In the genomic region with DNA sequence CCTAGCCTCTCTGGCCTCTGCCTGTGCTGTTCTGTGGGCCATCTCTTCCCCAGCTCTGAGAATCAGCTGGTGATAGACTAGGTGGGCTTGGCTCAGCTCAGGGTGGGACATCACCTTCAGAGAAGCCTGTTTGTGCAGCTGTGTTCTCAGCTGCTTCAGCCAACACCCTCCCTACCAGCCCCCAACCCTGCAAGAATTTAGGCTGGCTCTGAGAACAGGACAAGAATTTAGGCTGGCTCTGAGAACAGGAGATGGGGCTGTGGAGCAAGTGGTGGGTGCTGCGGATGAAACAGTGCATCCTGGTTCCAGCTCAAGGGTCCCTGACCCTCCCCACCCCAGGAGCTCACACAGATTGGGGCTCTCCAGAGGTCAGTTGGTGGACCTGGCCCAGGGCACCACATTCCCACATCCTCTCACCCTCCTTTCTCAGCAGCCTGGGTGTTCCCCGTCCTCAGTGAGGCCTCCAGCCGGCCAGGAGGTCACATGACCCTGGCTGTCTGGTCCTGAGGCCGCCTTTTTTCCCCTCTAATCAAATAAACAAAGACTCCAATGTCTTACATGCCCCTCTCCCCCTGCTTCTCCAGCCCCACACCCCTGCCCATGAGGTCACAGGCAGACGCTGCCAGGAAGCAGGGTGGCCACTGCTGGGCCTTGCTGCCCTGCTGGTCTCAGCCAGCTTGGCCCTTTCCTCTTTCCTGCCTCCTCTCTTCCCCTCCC, we compare ENCODE assay signal across 8 cellular contexts. TPM values are rescaled to one million over a fixed set of nuclear protein-coding genes. Genes with fewer than 3 reads are reported as not detected.
A peak's percentile ranks its signal among the peaks of the same experiment; 100 is the strongest.
DNase-seq lines count a peak whose midpoint lies in the region; ATAC-seq and TF ChIP-seq lines count a peak whose summit lies in the region.

No MANE protein-coding gene starts in this region.

- intact Hi-C loops in Calu3 (cut with micrococcal nuclease; ENCODE audit: unreplicated experiment), result no loop called here

- peaks cover 5 to 63% (median 45%) of the 10 kb centered on the region in 4 donors for H3K4me1 Mint-ChIP-seq in CD4-positive, CD25-positive, alpha-beta regulatory T cell
- H3K4me1 Mint-ChIP-seq in Calu3 (ENCODE audit: low read depth, unreplicated experiment), result peaks cover 7% of the 10 kb centered on the region

- BruUV-seq in Calu3 (replicated peaks; lab: Mats Ljungman, UMichigan), result no TSS peak

- peaks cover 0 to 2% (median 0%) of the 10 kb centered on the region in 7 donors for H3K9me3 Mint-ChIP-seq in CD4-positive, CD25-positive, alpha-beta regulatory T cell
- H3K9me3 Mint-ChIP-seq in Calu3 (ENCODE audit: low read depth, unreplicated experiment), result no peaks in the 10 kb centered on the region

- H3K4me1 ChIP-seq in CD4-positive, CD25-positive, alpha-beta regulatory T cell (ENCODE audit: control insufficient read depth, insufficient read depth, low read length, poor library complexity, severe bottlenecking), result peaks cover 26% of the 10 kb centered on the region
- H3K4me1 ChIP-seq in osteoblast (ENCODE audit: insufficient read depth, low read length), result peaks cover 47% of the 10 kb centered on the region

- CTCF ChIA-PET in Calu3 (lab: Charles Lee), result no interaction called here

- ATAC-seq in CD4-positive, CD25-positive, alpha-beta regulatory T cell (ENCODE audit: low read depth in 2 of 2), result no peak
- peak; percentile 74 for ATAC-seq in SK-N-SH treated with all-trans-retinoic acid at 6 μM for 48 hours

- H4K20me1 ChIP-seq in osteoblast (ENCODE audit: insufficient read depth, low read length), result peaks cover 22% of the 10 kb centered on the region

- DNase-seq in CD4-positive, CD25-positive, alpha-beta regulatory T cell, result no peak
- peak; percentile 64 to 76 for DNase-seq in foreskin fibroblast
- peak; percentile 70 for DNase-seq in osteoblast (ENCODE audit: insufficient read length, low spot score, missing footprints)
- no peak for DNase-seq in mesenteric fat pad (ENCODE audit: low spot score)
- DNase-seq in Calu3, result no peak
- no peak for DNase-seq in iPS-NIHi7 (ENCODE audit: extremely low spot score)
- no peak for DNase-seq in DMS79 (lab: John Stamatoyannopoulos, UW)

- H3K4me3 ChIP-seq in CD4-positive, CD25-positive, alpha-beta regulatory T cell (ENCODE audit: low read depth, low read length), result no peak overlapping the region
- H3K4me3 ChIP-seq in foreskin fibroblast (ENCODE audit: low read depth in 1 of 2, low read length in 2 of 2), result no peak overlapping the region
- H3K4me3 ChIP-seq in osteoblast (ENCODE audit: insufficient read depth, low read length), result no peak overlapping the region

- H3K4me3 Mint-ChIP-seq in CD4-positive, CD25-positive, alpha-beta regulatory T cell, result peak overlapping the region in 3 of 4 donors; percentile 35 to 57 (median 54)
- H3K4me3 Mint-ChIP-seq in Calu3 (ENCODE audit: low read depth, unreplicated experiment), result no peak overlapping the region

- peaks cover 80% of the 10 kb centered on the region for H3K36me3 ChIP-seq in CD4-positive, CD25-positive, alpha-beta regulatory T cell (ENCODE audit: control insufficient read depth, insufficient read depth, low read length)
- H3K36me3 ChIP-seq in osteoblast (ENCODE audit: insufficient read depth, low read length), result peaks cover 54% of the 10 kb centered on the region

- H3K27me3 Mint-ChIP-seq in CD4-positive, CD25-positive, alpha-beta regulatory T cell, result peaks cover 5% of the 10 kb centered on the region
- no peaks in the 10 kb centered on the region for H3K27me3 Mint-ChIP-seq in Calu3 (ENCODE audit: unreplicated experiment)

- peak overlapping the region; percentile 2 to 87 (median 78) for H3K27ac Mint-ChIP-seq in CD4-positive, CD25-positive, alpha-beta regulatory T cell
- no peak overlapping the region for H3K27ac Mint-ChIP-seq in Calu3 (ENCODE audit: unreplicated experiment)

- no peaks in the 10 kb centered on the region for H3K27me3 ChIP-seq in CD4-positive, CD25-positive, alpha-beta regulatory T cell (ENCODE audit: control insufficient read depth, insufficient read depth, low read length)
- H3K27me3 ChIP-seq in osteoblast (ENCODE audit: insufficient read depth, low read length), result no peaks in the 10 kb centered on the region

- no peak overlapping the region for H3K4me2 ChIP-seq in osteoblast (ENCODE audit: insufficient read depth, low read length)

- no peaks in the 10 kb centered on the region for H3K9me3 ChIP-seq in CD4-positive, CD25-positive, alpha-beta regulatory T cell (ENCODE audit: control insufficient read depth in 2 of 2, low read length in 2 of 2)
- H3K9me3 ChIP-seq in osteoblast (ENCODE audit: low read depth, low read length), result no peaks in the 10 kb centered on the region

- H3K36me3 Mint-ChIP-seq in CD4-positive, CD25-positive, alpha-beta regulatory T cell, result peaks cover 20% of the 10 kb centered on the region
- H3K36me3 Mint-ChIP-seq in Calu3 (ENCODE audit: insufficient read depth, unreplicated experiment), result no peaks in the 10 kb centered on the region

- peaks cover 97% of the 10 kb centered on the region for H3K79me2 ChIP-seq in osteoblast (ENCODE audit: insufficient read depth, low read length)

- no peak for TF ChIP-seq CTCF in foreskin fibroblast (IDR thresholded peaks at IDR 0.05; ENCODE audit: low read depth, low read length)
- TF ChIP-seq CTCF in osteoblast (IDR thresholded peaks at IDR 0.05; ENCODE audit: extremely low read depth, low read depth, low read length), result no peak
- no peak for TF ChIP-seq CTCF in Calu3 (IDR thresholded peaks at IDR 0.05; ENCODE audit: unreplicated experiment)

- peak overlapping the region; percentile 2 for H3K27ac ChIP-seq in CD4-positive, CD25-positive, alpha-beta regulatory T cell (ENCODE audit: insufficient read depth, low read length, poor library complexity, severe bottlenecking)
- H3K27ac ChIP-seq in osteoblast (ENCODE audit: low read depth, low read length), result peak overlapping the region; percentile 79

- peak overlapping the region; percentile 70 for H2AFZ ChIP-seq in osteoblast (ENCODE audit: low read length)

TF ChIP-seq in SK-N-SH treated with all-trans-retinoic acid at 6 μM for 48 hours, 23 proteins besides CTCF, POLR2A, EP300 and RAD21:
- TF ChIP-seq ARNTL (CRISPR knock-in tag; IDR thresholded peaks at IDR 0.05; ENCODE audit: borderline replicate concordance, low read depth) (no peak), SNAI2 (CRISPR knock-in tag; IDR thresholded peaks at IDR 0.05) (peak; percentile 32; the same call in 1 of the 2 replicates), ZFP30 (CRISPR knock-in tag; IDR thresholded peaks at IDR 0.05) (no peak)
- TF ChIP-seq, protein P1, sequence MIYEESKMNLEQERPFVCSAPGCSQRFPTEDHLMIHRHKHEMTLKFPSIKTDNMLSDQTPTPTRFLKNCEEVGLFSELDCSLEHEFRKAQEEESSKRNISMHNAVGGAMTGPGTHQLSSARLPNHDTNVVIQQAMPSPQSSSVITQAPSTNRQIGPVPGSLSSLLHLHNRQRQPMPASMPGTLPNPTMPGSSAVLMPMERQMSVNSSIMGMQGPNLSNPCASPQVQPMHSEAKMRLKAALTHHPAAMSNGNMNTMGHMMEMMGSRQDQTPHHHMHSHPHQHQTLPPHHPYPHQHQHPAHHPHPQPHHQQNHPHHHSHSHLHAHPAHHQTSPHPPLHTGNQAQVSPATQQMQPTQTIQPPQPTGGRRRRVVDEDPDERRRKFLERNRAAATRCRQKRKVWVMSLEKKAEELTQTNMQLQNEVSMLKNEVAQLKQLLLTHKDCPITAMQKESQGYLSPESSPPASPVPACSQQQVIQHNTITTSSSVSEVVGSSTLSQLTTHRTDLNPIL (CRISPR knock-in tag; IDR thresholded peaks at IDR 0.05; ENCODE audit: low read depth), result no peak

RNA-seq across cellular contexts. Expression of a gene that starts 14.9 kb away (rescaled TPM):
- 15.6 TPM for total RNA-seq in CD4-positive, CD25-positive, alpha-beta regulatory T cell
- polyA plus RNA-seq in CD4-positive, CD25-positive, alpha-beta regulatory T cell, result 10 to 100 TPM; 27.2 to 33.4 (median 29.3) TPM
- 38.3 and 41.6 TPM in 2 replicates for total RNA-seq in osteoblast
- 87.5 TPM for total RNA-seq in mesenteric fat pad
- 2.0 and 2.4 TPM in 2 replicates for total RNA-seq in Calu3 (2022)

RNA-seq across cellular contexts. Expression of a gene that starts 31.1 kb away (rescaled TPM):
- 0.37 TPM for total RNA-seq in CD4-positive, CD25-positive, alpha-beta regulatory T cell
- under 1 TPM in 3 of 4 donors, not detected in 1; 0.07 to 0.34 (median 0.24) TPM for polyA plus RNA-seq in CD4-positive, CD25-positive, alpha-beta regulatory T cell
- total RNA-seq in osteoblast (6.2 and 9.4 TPM in 2 replicates), mesenteric fat pad (1.6 TPM), Calu3 (2022) (33.9 and 51.5 TPM in 2 replicates)

RNA-seq across cellular contexts. Expression of a gene that starts 55.1 kb away (rescaled TPM):
- 12.4 TPM for total RNA-seq in CD4-positive, CD25-positive, alpha-beta regulatory T cell
- 1 to 10 TPM in 2 of 4 donors, under 1 TPM in 2; 0.35 to 5.4 (median 0.83) TPM for polyA plus RNA-seq in CD4-positive, CD25-positive, alpha-beta regulatory T cell
- 3.8 and 6.2 TPM in 2 replicates for total RNA-seq in osteoblast
- 19.3 TPM for total RNA-seq in mesenteric fat pad
- 0.37 and 0.42 TPM in 2 replicates for total RNA-seq in Calu3 (2022)

Comparison
In these comparisons a context has a peak if more than half of its experiments do, and no peak if none do; other contexts are left out.
1. DNase-seq: peak in foreskin fibroblast (2 of 2) and osteoblast (single experiment); none in CD4-positive, CD25-positive, alpha-beta regulatory T cell (0 of 3), mesenteric fat pad (single experiment), Calu3 (single experiment), iPS-NIHi7 (single experiment) and DMS79 (single experiment).